Comparison of ENCODE assay signal across 8 cellular contexts in the genomic region with DNA sequence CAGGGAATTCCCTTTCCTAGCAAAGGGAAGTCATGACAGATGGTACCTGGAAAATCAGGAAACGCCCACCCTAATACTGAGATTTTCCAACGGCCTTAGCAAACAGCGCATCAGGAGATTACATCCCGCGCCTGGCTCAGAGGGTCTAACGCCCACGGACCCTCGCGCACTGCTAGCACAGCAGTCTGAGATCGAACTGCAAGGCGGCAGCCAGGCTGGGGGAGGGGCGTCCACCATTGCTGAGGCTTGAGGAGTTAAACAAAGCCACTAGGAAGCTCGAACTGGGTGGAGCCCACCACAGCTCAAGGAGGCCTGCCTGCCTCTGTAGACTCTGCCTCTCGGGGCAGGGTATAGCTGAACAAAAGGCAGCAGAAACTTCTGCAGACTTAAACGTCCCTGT.
"Had no signal": no experiment of that assay in that cellular context is flagged by ENCODE, and none has a peak within 500 bp of the region (broad histone marks: within the 10 kb centered on the region; RNA-seq: fewer than 3 reads in every experiment).

No MANE protein-coding gene starts in this region.

- H3K27me3 Mint-ChIP-seq: IgD-negative memory B cell had no signal

- H3K27ac Mint-ChIP-seq: HFFc6, IgD-negative memory B cell had no signal

- H3K36me3 Mint-ChIP-seq: IgD-negative memory B cell had no signal

- H3K27ac ChIP-seq: GM23248, HL-60 had no signal

- H3K4me3 Mint-ChIP-seq: HFFc6, IgD-negative memory B cell had no signal

- H3K9me3 ChIP-seq: HAP-1 had no signal

- H2AFZ ChIP-seq: GM23248 had no signal

- DNase-seq: GM23248, GOT3, H7, HFFc6, KBM-7 had no signal

- H3K9ac ChIP-seq: GM23248 had no signal

- H3K36me3 ChIP-seq: HAP-1 had no signal

- H3K4me3 ChIP-seq: GM23248, HAP-1 had no signal

- H3K4me1 ChIP-seq: HAP-1 had no signal

- H3K4me1 Mint-ChIP-seq: IgD-negative memory B cell had no signal
